8 cellular contexts compared by ENCODE assay signal in genomic region chr5:98929123-98929981, GRCh38. TPM values are rescaled to one million over a fixed set of nuclear protein-coding genes. Genes with fewer than 3 reads are reported as not detected.
DNase-seq lines count a peak whose midpoint lies in the region; ATAC-seq, FAIRE-seq and TF ChIP-seq lines count a peak whose summit lies in the region.

No MANE protein-coding gene starts in this region.

- H3K27me3 Mint-ChIP-seq in activated CD8-positive, alpha-beta memory T cell treated with anti-CD3 and anti-CD28 coated beads, Interleukin-2, amount 10 ng/mL, durations not matched to agents 7 days and 5 days, result no peaks in the 10 kb centered on the region

- no peaks in the 10 kb centered on the region for H3K27me3 ChIP-seq in HL-60 (ENCODE audit: insufficient read depth, poor library complexity, severe bottlenecking)
- H3K27me3 ChIP-seq in H1 (replicated peaks in 1 of 4; ENCODE audit: control insufficient read depth in 3 of 4, extremely low read depth in 1 of 4, insufficient read depth in 3 of 4, low read length in 3 of 4), result no peaks in the 10 kb centered on the region
- H3K27me3 ChIP-seq in mesenchymal stem cell (ENCODE audit: control insufficient read depth in 1 of 2, insufficient read depth in 1 of 2, low read length in 2 of 2), result no peaks in the 10 kb centered on the region

- H3K9ac ChIP-seq in H1 (replicated peaks in 1 of 4; ENCODE audit: extremely low read depth in 1 of 4, low read depth in 3 of 4, low read length in 3 of 4), result peak overlapping the region; percentile 69 to 91 (median 78)
- H3K9ac ChIP-seq in mesenchymal stem cell (ENCODE audit: low read length), result peak overlapping the region; percentile 100

- H3K4ac ChIP-seq in H1 (replicated peaks; ENCODE audit: insufficient read length, low read depth, low read length), result peak overlapping the region; percentile 32
- H3K4ac ChIP-seq in mesenchymal stem cell (ENCODE audit: low read depth in 1 of 2, low read length in 2 of 2), result peak overlapping the region; percentile 99

- TF ChIP-seq POLR2A in H1 (IDR thresholded peaks at IDR 0.05; ENCODE audit: control extremely low read depth in 1 of 2, low read depth in 2 of 2, low read length in 2 of 2), result peak in 1 of 2 experiments; percentile 24; a peak in 1 of 3 replicates

- H3K9me3 ChIP-seq in H1 (ENCODE audit: insufficient read depth in 2 of 2, low read depth in 1 of 2, low read length in 1 of 2), result no peaks in the 10 kb centered on the region
- no peaks in the 10 kb centered on the region for H3K9me3 ChIP-seq in mesenchymal stem cell (ENCODE audit: control insufficient read depth, low read length)

- DNase-seq in CMK (ENCODE audit: low read depth), result peak; percentile 36
- DNase-seq in HL-60 (ENCODE audit: low read depth in 1 of 2, low spot score in 1 of 2), result peak; percentile 50 to 90
- peak; percentile 93 to 94 for DNase-seq in NOMO-1 (lab: John Stamatoyannopoulos, UW; ENCODE audit: unreplicated experiment in 2 of 2)
- DNase-seq in activated CD8-positive, alpha-beta memory T cell treated with anti-CD3 and anti-CD28 coated beads, Interleukin-2, amount 10 ng/mL, durations not matched to agents 7 days and 5 days, result peak; percentile 96
- peak; percentile 62 to 88 for DNase-seq in H1 (ENCODE audit: low read depth in 1 of 2, low spot score in 2 of 2)
- peak; percentile 99 for DNase-seq in mesenchymal stem cell
- DNase-seq in stimulated activated CD8-positive, alpha-beta memory T cell treated with anti-CD3 and anti-CD28 coated beads, Interleukin-12 subunit alpha, Interleukin-12 subunit beta, amount 100 ng/mL, for 24 hours (ENCODE audit: extremely low read depth), result peak; percentile 81

- no peaks in the 10 kb centered on the region for H3K9me3 Mint-ChIP-seq in activated CD8-positive, alpha-beta memory T cell treated with anti-CD3 and anti-CD28 coated beads, Interleukin-2, amount 10 ng/mL, durations not matched to agents 7 days and 5 days (ENCODE audit: low read depth)

- H4K5ac ChIP-seq in H1 (ENCODE audit: insufficient read length, low read depth, low read length), result peak overlapping the region; percentile 85

- peak overlapping the region; percentile 95; the same call in 1 of the 2 replicates for H4K8ac ChIP-seq in H1 (ENCODE audit: extremely low read depth, insufficient read depth, low read length)
- H4K8ac ChIP-seq in mesenchymal stem cell (ENCODE audit: low read length), result peak overlapping the region; percentile 98

- peak overlapping the region; percentile 60 to 70 for H3K4me2 ChIP-seq in H1 (ENCODE audit: insufficient read depth in 1 of 2, low read depth in 2 of 2, low read length in 2 of 2)
- H3K4me2 ChIP-seq in mesenchymal stem cell (ENCODE audit: low read length, poor library complexity, severe bottlenecking), result peak overlapping the region; percentile 71

- H3K27ac Mint-ChIP-seq in activated CD8-positive, alpha-beta memory T cell treated with anti-CD3 and anti-CD28 coated beads, Interleukin-2, amount 10 ng/mL, durations not matched to agents 7 days and 5 days, result peak overlapping the region; percentile 100

- H3K79me1 ChIP-seq in H1 (ENCODE audit: low read depth, low read length), result no peaks in the 10 kb centered on the region; the same call in 1 of the 2 replicates
- H3K79me1 ChIP-seq in mesenchymal stem cell (replicated peaks; ENCODE audit: low read length, poor library complexity, severe bottlenecking), result peaks cover 8% of the 10 kb centered on the region

- no peak overlapping the region for H2AK5ac ChIP-seq in H1 (ENCODE audit: low read depth, low read length)
- no peak overlapping the region for H2AK5ac ChIP-seq in mesenchymal stem cell (ENCODE audit: low read length, severe bottlenecking)

- H3K18ac ChIP-seq in H1 (ENCODE audit: extremely low read depth, low read length) (peak overlapping the region; percentile 68), mesenchymal stem cell (ENCODE audit: low read depth in 1 of 2, low read length in 2 of 2) (peak overlapping the region; percentile 93 to 96)

- peaks cover 0 to 19% (median 2%) of the 10 kb centered on the region in 4 experiments; a peak in 3 of 8 replicates for H3K36me3 ChIP-seq in H1 (ENCODE audit: control insufficient read depth in 2 of 4, insufficient read depth in 4 of 4, low read length in 3 of 4)
- peaks cover 0 to 36% of the 10 kb centered on the region in 2 experiments for H3K36me3 ChIP-seq in mesenchymal stem cell (ENCODE audit: control insufficient read depth in 1 of 2, insufficient read depth in 2 of 2, low read depth in 1 of 2, low read length in 2 of 2)

- CTCF ChIA-PET in activated CD8-positive, alpha-beta memory T cell treated with anti-CD3 and anti-CD28 coated beads, Interleukin-2, amount 10 ng/mL, durations not matched to agents 7 days and 5 days (lab: Charles Lee), result interaction anchor here (0.8 to 2.9 kb wide), 6 partner anchors 22 to 132 kb away, joined by 3 to 10 read pairs (median 4); no protein-coding TSS in a partner anchor
- CTCF ChIA-PET in H1 (lab: Charles Lee; ENCODE audit: partially characterized antibody), result interaction anchor here (1.7 to 2.1 kb wide), 4 partner anchors 12 to 96 kb away, joined by 3 to 7 read pairs (median 5); no protein-coding TSS in a partner anchor

- H3K4me3 ChIP-seq in HL-60 (replicated peaks; ENCODE audit: insufficient read depth, low read length) (peak overlapping the region; percentile 61), H1 (ENCODE audit: extremely low read depth in 1 of 4, insufficient read depth in 2 of 4, low read depth in 3 of 4, low read length in 4 of 4) (peak overlapping the region; percentile 60 to 90 (median 87)), mesenchymal stem cell (ENCODE audit: insufficient read depth in 1 of 2, low read depth in 1 of 2, low read length in 2 of 2) (peak overlapping the region; percentile 75 to 91)

- H2BK5ac ChIP-seq in H1 (ENCODE audit: low read depth, low read length), result peak overlapping the region; percentile 84
- peak overlapping the region; percentile 94 for H2BK5ac ChIP-seq in mesenchymal stem cell (ENCODE audit: low read depth, low read length, poor library complexity, severe bottlenecking)

- TF ChIP-seq RAD21 in H1 (IDR thresholded peaks at IDR 0.05 in 1 of 2, conservative IDR thresholded peaks at IDR 0.05 in 1 of 2; ENCODE audit: low read depth in 2 of 2, low read length in 2 of 2), result no peak

- no peak overlapping the region for H3K23ac ChIP-seq in H1 (ENCODE audit: insufficient read length)
- peak overlapping the region in 1 of 2 experiments; percentile 97 for H3K23ac ChIP-seq in mesenchymal stem cell (ENCODE audit: low read length in 2 of 2)

- ATAC-seq in GM19463 (IDR thresholded peaks at IDR 0.05; ENCODE audit: unreplicated experiment), result peak; percentile 54
- peak; percentile 74 for ATAC-seq in activated CD8-positive, alpha-beta memory T cell treated with anti-CD3 and anti-CD28 coated beads, Interleukin-2, amount 10 ng/mL, durations not matched to agents 7 days and 5 days

- peaks cover 11% of the 10 kb centered on the region for H3K23me2 ChIP-seq in H1 (ENCODE audit: low read depth, low read length)

- peak overlapping the region; percentile 89; the same call in 1 of the 2 replicates for H2AFZ ChIP-seq in H1 (ENCODE audit: low read length)
- peak overlapping the region; percentile 83 for H2AFZ ChIP-seq in mesenchymal stem cell (ENCODE audit: low read depth, low read length)

- no peak overlapping the region for H2BK20ac ChIP-seq in H1 (ENCODE audit: low read length)

- H3K27ac ChIP-seq in HL-60 (replicated peaks), result peak overlapping the region; percentile 98
- peak overlapping the region; percentile 89 for H3K27ac ChIP-seq in H1 (ENCODE audit: low read depth, low read length)
- H3K27ac ChIP-seq in mesenchymal stem cell (ENCODE audit: low read length, poor library complexity, severe bottlenecking), result peak overlapping the region; percentile 100

- no peaks in the 10 kb centered on the region for H4K20me1 ChIP-seq in H1 (replicated peaks in 1 of 2; ENCODE audit: control insufficient read depth in 1 of 2, insufficient read depth in 2 of 2, low read length in 2 of 2)

- peak overlapping the region; percentile 87 for H3K56ac ChIP-seq in H1 (replicated peaks; ENCODE audit: insufficient read length, low read depth, low read length)

- H2BK12ac ChIP-seq in H1 (ENCODE audit: low read depth, low read length) (no peak overlapping the region), mesenchymal stem cell (ENCODE audit: low read length in 2 of 2) (peak overlapping the region in 1 of 2 experiments; percentile 54)

- no peak for TF ChIP-seq EP300 in H1 (IDR thresholded peaks at IDR 0.05; ENCODE audit: borderline replicate concordance in 1 of 2, low read depth in 2 of 2, low read length in 2 of 2)

- peaks cover 0 to 3% (median 0%) of the 10 kb centered on the region in 4 experiments; a peak in 1 of 7 replicates for H3K4me1 ChIP-seq in H1 (replicated peaks in 1 of 4; ENCODE audit: control insufficient read depth in 3 of 4, insufficient read depth in 4 of 4, low read length in 3 of 4)
- H3K4me1 ChIP-seq in mesenchymal stem cell (ENCODE audit: control insufficient read depth, insufficient read depth, low read depth, low read length), result no peaks in the 10 kb centered on the region

- POLR2A ChIA-PET in H1 (lab: Charles Lee; ENCODE audit: partially characterized antibody), result interaction anchor here (0.7 to 4.2 kb wide), 14 partner anchors 8 to 111 kb away, joined by 3 to 12 read pairs (median 4); no protein-coding TSS in a partner anchor

- FAIRE-seq in H1 (lab: Jason Lieb, UNC), result peak; percentile 28

- H2BK120ac ChIP-seq in H1 (replicated peaks; ENCODE audit: low read depth, low read length), result no peak overlapping the region
- peak overlapping the region; percentile 90 for H2BK120ac ChIP-seq in mesenchymal stem cell (ENCODE audit: low read depth, low read length)

- TF ChIP-seq CTCF in HL-60 (IDR thresholded peaks at IDR 0.05; ENCODE audit: insufficient read depth, low read length) (no peak), H1 (IDR thresholded peaks at IDR 0.05; ENCODE audit: control extremely low read depth in 1 of 3, insufficient read depth in 1 of 3, low read depth in 1 of 3, low read length in 3 of 3) (no peak)

- H3K79me2 ChIP-seq in H1 (ENCODE audit: control insufficient read depth in 1 of 2, insufficient read depth in 2 of 2, low read length in 2 of 2), result peaks cover 4 to 49% of the 10 kb centered on the region in 2 experiments; a peak in 3 of 4 replicates

- H3K36me3 Mint-ChIP-seq in activated CD8-positive, alpha-beta memory T cell treated with anti-CD3 and anti-CD28 coated beads, Interleukin-2, amount 10 ng/mL, durations not matched to agents 7 days and 5 days, result peaks cover 29% of the 10 kb centered on the region

- WGBS in H1 (ENCODE audit: extremely low coverage in 1 of 2, insufficient coverage in 1 of 2, insufficient read length in 1 of 2, insufficient replicate concordance in 2 of 2, low coverage in 1 of 2, low lambda C conversion rate in 2 of 2, missing lambda C conversion rate in 1 of 2), 2 experiments, result 2% methylated on average over 45 of the region's 71 CpGs; no CpG with 5 or more reads in 1 of the 2 experiments
- WGBS in mesenchymal stem cell, result under 1% methylated on average over 70 of the region's 71 CpGs

- peaks cover 46% of the 10 kb centered on the region for H3K4me1 Mint-ChIP-seq in activated CD8-positive, alpha-beta memory T cell treated with anti-CD3 and anti-CD28 coated beads, Interleukin-2, amount 10 ng/mL, durations not matched to agents 7 days and 5 days

- H2BK15ac ChIP-seq in H1 (ENCODE audit: low read length), result no peak overlapping the region
- H2BK15ac ChIP-seq in mesenchymal stem cell (ENCODE audit: low read depth, poor library complexity, severe bottlenecking), result peak overlapping the region; percentile 82

- H3K14ac ChIP-seq in H1 (ENCODE audit: insufficient read length) (no peak overlapping the region), mesenchymal stem cell (ENCODE audit: low read length in 2 of 2) (peak overlapping the region in 1 of 2 experiments; percentile 90)

- no peak overlapping the region for H4K91ac ChIP-seq in H1 (replicated peaks; ENCODE audit: insufficient read length, low read length)
- H4K91ac ChIP-seq in mesenchymal stem cell (ENCODE audit: low read length), result peak overlapping the region; percentile 98

- H3K4me3 Mint-ChIP-seq in activated CD8-positive, alpha-beta memory T cell treated with anti-CD3 and anti-CD28 coated beads, Interleukin-2, amount 10 ng/mL, durations not matched to agents 7 days and 5 days, result peak overlapping the region; percentile 98

RNA-seq across cellular contexts. Expression of gene CHD1, which starts 0.5 kb away (rescaled TPM):
- total RNA-seq in activated CD8-positive, alpha-beta memory T cell treated with anti-CD3 and anti-CD28 coated beads, Interleukin-2, amount 10 ng/mL, durations not matched to agents 7 days and 5 days, result 10 to 100 TPM; 40.9 to 49.3 TPM
- total RNA-seq in H1 (2021; fragmentation: NEBNext Ultra II Directional; extraction: Animal tissue kit (Norgen Biotek cat#: 25700)), result 50.8 and 53.0 TPM in 2 replicates
- 5.7 and 15.6 TPM in 2 replicates for polyA plus RNA-seq in H1 (2011; rRNA removed)
- 18.0 TPM for polyA plus RNA-seq in H1 (2011; cell fraction: cytosol; rRNA removed)
- 13.4 TPM for polyA plus RNA-seq in H1 (2011; cell fraction: nucleus; rRNA removed)
- 18.0 to 40.3 TPM (median 21.5 TPM) in 4 replicates for polyA plus RNA-seq in H1 (2012, experiment 1 of 2)
- polyA plus RNA-seq in H1 (2012, experiment 2 of 2), result 1.6 TPM
- polyA plus RNA-seq in H1 (2013, experiment 1 of 2), result 32.6 TPM
- 30.9 TPM for polyA plus RNA-seq in H1 (2013, experiment 2 of 2)
- 28.8 and 47.1 TPM in 2 replicates for polyA minus RNA-seq in H1 (2011; rRNA and poly(A)+ RNA removed)
- 33.7 TPM for polyA minus RNA-seq in H1 (2011; cell fraction: cytosol; rRNA and poly(A)+ RNA removed)
- 81.3 TPM for polyA minus RNA-seq in H1 (2011; cell fraction: nucleus; rRNA and poly(A)+ RNA removed)
- 18.1 TPM for polyA plus RNA-seq in mesenchymal stem cell (2013, experiment 1 of 2)
- 18.2 TPM for polyA plus RNA-seq in mesenchymal stem cell (2013, experiment 2 of 2)

Comparison
In these comparisons a context has a peak if more than half of its experiments do, and no peak if none do; other contexts are left out.
1. Peak in every context shown above with its lines: DNase-seq, ATAC-seq, H3K4me3 ChIP-seq and H3K27ac ChIP-seq.
2. DNase-seq: peak in every context shown above with its lines; median percentile 99 in mesenchymal stem cell; 96 in activated CD8-positive, alpha-beta memory T cell treated with anti-CD3 and anti-CD28 coated beads, Interleukin-2, amount 10 ng/mL, durations not matched to agents 7 days and 5 days; 94 in NOMO-1; 81 in stimulated activated CD8-positive, alpha-beta memory T cell treated with anti-CD3 and anti-CD28 coated beads, Interleukin-12 subunit alpha, Interleukin-12 subunit beta, amount 100 ng/mL, for 24 hours; 75 in H1; 70 in HL-60; 36 in CMK.